1 cellular context compared by ENCODE assay signal in the genomic region with DNA sequence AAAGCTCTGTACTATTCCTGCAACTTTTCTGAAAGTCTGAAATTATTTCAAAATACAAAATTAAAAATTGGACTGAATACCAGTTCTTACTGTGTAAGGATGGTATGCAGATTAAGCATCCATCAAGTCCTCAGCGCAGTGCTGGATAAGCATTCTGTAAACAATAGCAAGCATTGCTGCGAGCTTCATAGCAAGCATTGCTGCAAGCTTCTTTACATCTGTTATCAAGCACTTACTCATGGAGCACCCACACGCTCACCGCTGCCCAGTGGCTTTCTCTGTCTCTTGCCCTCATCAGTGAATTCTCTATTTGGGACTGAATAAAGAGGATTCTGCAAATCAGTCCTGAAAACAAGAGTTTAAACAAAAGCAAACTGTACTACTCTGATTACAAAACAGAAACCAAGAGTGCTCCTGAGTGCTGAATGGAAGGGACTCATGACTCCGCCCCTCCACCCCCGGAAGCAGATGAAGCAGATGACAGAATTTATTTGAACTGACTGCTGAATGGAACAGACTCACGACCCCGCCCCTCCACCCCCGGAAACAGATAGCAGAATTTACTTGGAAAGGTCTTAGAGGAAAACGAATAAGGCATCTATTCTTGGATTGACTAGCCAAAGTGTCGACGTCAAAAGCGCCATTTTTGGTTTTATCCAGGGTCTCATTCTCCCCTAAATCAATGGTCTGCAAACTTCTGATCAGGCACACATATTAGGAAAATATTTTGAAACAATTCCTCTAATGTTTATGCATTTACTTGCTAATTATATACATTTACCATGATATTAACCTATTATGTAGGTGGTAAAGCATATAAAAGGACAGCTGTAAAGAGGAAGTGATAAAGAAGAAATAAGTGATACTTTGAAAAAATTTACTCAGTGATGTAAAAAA.
TF ChIP-seq lines count a peak whose summit lies in the region.

No MANE protein-coding gene starts in this region.

TF ChIP-seq in SK-N-SH, 30 proteins besides CTCF, POLR2A, EP300 and RAD21 (continued from another document):
- no peak for TF ChIP-seq USF2 (IDR thresholded peaks at IDR 0.05; ENCODE audit: borderline replicate concordance, low read depth, low read length)
- TF ChIP-seq GABPA (IDR thresholded peaks at IDR 0.05; ENCODE audit: low read depth): peak; percentile 48; the same call in 1 of the 2 replicates
